8 cellular contexts compared by ENCODE assay signal in the genomic region with DNA sequence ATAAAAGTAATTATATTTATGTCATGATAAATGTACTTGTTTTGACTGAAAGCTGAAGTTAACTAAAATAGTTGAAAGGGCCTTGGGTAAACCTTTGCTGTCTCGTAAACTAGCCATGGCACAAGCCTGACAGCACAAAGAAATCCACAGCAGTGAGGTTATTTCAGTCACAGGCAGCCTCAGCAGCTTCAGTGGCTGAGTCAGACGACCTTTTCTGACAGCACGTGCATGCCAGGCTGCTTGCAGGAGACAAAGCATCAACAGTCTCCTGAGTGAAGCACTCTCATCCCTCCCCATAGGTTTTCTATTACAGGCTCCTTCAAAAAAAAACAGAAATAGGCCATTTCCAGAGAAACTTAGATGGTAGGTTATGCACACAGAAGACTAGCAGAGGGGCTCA. TPM values are rescaled to one million over a fixed set of nuclear protein-coding genes. Genes with fewer than 3 reads are reported as not detected.
A peak's percentile ranks its signal among the peaks of the same experiment; 100 is the strongest.
DNase-seq lines count a peak whose midpoint lies in the region; ATAC-seq and TF ChIP-seq lines count a peak whose summit lies in the region.

No MANE protein-coding gene starts in this region.

- ATAC-seq in left colon (peak; percentile 66), upper lobe of right lung (no peak), HG03108 (IDR thresholded peaks at IDR 0.05; ENCODE audit: unreplicated experiment) (no peak), GM18909 (IDR thresholded peaks at IDR 0.05; ENCODE audit: poor library complexity, unreplicated experiment) (no peak)

- H3K4me1 ChIP-seq in upper lobe of right lung, result no peaks in the 10 kb centered on the region

- no peak overlapping the region for H3K4me3 ChIP-seq in upper lobe of right lung

- peak; percentile 74 for DNase-seq in AG08395 (ENCODE audit: low spot score)
- DNase-seq in astrocyte of the hippocampus (ENCODE audit: low read depth, low spot score), result peak; percentile 84
- peak in 1 of 2 donors; percentile 13 for DNase-seq in left colon
- no peak for DNase-seq in upper lobe of right lung
- no peak for DNase-seq in D341Med (ENCODE audit: low spot score)

- no peaks in the 10 kb centered on the region for H3K27me3 ChIP-seq in upper lobe of right lung

- TF ChIP-seq CTCF in upper lobe of right lung (IDR thresholded peaks at IDR 0.05), result no peak

- H3K27ac ChIP-seq in upper lobe of right lung, result no peak overlapping the region

- no peak for TF ChIP-seq EP300 in Ishikawa (IDR thresholded peaks at IDR 0.05; ENCODE audit: borderline replicate concordance)

- no peak for TF ChIP-seq RAD21 in Ishikawa (IDR thresholded peaks at IDR 0.05; ENCODE audit: low read depth)

- H3K36me3 ChIP-seq in upper lobe of right lung, result peaks cover 10% of the 10 kb centered on the region

- intact Hi-C loops in left colon (cut with DNase I, micrococcal nuclease), result no loop called here
- intact Hi-C loops in upper lobe of right lung (cut with DNase I), result no loop called here

- H3K9me3 ChIP-seq in upper lobe of right lung, result no peaks in the 10 kb centered on the region

TF ChIP-seq in Ishikawa, 13 proteins besides CTCF, POLR2A, EP300 and RAD21:
- TF ChIP-seq, protein P1, sequence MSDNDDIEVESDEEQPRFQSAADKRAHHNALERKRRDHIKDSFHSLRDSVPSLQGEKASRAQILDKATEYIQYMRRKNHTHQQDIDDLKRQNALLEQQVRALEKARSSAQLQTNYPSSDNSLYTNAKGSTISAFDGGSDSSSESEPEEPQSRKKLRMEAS (IDR thresholded peaks at IDR 0.05), result peak; percentile 35; the same call in 1 of the 2 replicates
- TF ChIP-seq NFIC (IDR thresholded peaks at IDR 0.05), result no peak

RNA-seq across cellular contexts. Expression of a gene that starts 34.6 kb away (rescaled TPM):
- total RNA-seq in left colon (10 to 100 TPM; 12.8 to 15.8 TPM), upper lobe of right lung (16.2 TPM)

Comparison
In these comparisons a context has a peak if more than half of its experiments do, and no peak if none do; other contexts are left out.
1. DNase-seq: peak in AG08395 (single experiment) and astrocyte of the hippocampus (single experiment); none in upper lobe of right lung (single experiment) and D341Med (single experiment).